In genomic region chr3:173289072-173289471, GRCh38 we compare ENCODE assay signal across 6 cellular contexts.
"Had no signal": no experiment of that assay in that cellular context is flagged by ENCODE, and none has a peak within 500 bp of the region (broad histone marks: within the 10 kb centered on the region; RNA-seq: fewer than 3 reads in every experiment).

No MANE protein-coding gene starts in this region.

- H3K4me3 ChIP-seq: GM23248, HAP-1 had no signal

- ATAC-seq: HCT116 had no signal

- H3K9me3 ChIP-seq: HAP-1 had no signal

- H3K9ac ChIP-seq: GM23248 had no signal

- DNase-seq: GM23248, H7, KBM-7 had no signal

- H3K27ac ChIP-seq: GM23248 had no signal

- FAIRE-seq: HTR-8/SVneo had no signal

- H2AFZ ChIP-seq: GM23248 had no signal

- H3K36me3 ChIP-seq: HAP-1 had no signal
